Comparison of ENCODE assay signal across 8 cellular contexts in the genomic region with DNA sequence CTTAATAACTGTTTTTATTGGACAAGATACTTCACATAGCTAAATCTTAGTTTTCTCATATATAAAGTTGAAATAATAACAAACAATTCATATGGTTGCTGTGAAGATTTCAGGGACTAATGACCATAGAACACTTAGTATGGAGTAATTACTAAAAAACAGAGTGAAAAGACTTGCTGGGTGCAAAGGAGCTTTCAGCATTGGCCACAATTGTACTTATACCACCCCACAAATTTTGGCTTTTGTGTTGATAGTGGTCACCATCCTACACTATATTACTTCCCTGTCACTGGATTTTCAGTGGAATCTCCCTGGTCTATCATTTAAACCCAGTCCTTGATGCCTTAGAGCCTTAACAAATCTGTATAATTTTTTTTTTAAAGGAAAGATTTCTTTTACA.
"Had no signal": no experiment of that assay in that cellular context is flagged by ENCODE, and none has a peak within 500 bp of the region (broad histone marks: within the 10 kb centered on the region; RNA-seq: fewer than 3 reads in every experiment).

No MANE protein-coding gene starts in this region.

- DNase-seq: GDM1, GF-D8 had no signal

- FAIRE-seq: G401.6, GM12878, GM12891, GM12892, GM18507, GM19239 had no signal

- ATAC-seq: GM12878 had no signal

- H3K4me3 ChIP-seq: GM12878 had no signal
